ENCODE assay signal across 18 cellular contexts in genomic region chr5:50576686-50577256, GRCh38.
DNase-seq lines count a peak whose midpoint lies in the region; ATAC-seq lines count a peak whose summit lies in the region.
"Had no signal": no experiment of that assay in that cellular context is flagged by ENCODE, and none has a peak within 500 bp of the region (broad histone marks: within the 10 kb centered on the region; RNA-seq: fewer than 3 reads in every experiment).

No MANE protein-coding gene starts in this region.

- peak overlapping the region; percentile 86 for H3K27ac Mint-ChIP-seq in central memory CD8-positive, alpha-beta T cell (ENCODE audit: low read depth)
- H3K27ac Mint-ChIP-seq in stimulated activated memory B cell treated with anti-CD40 and anti-IgM and Interleukin-4, amounts not matched to agents 10 μg/mL and 1 μg/mL and 100 μg/mL, for 72 hours = no peak overlapping the region
- H3K27ac Mint-ChIP-seq in activated naive CD4-positive, alpha-beta T cell treated with anti-CD3 and anti-CD28 coated beads, Interleukin-2, amount 50 U/mL, for 72 hours = no peak overlapping the region
- H3K27ac Mint-ChIP-seq: activated CD8-positive, alpha-beta T cell treated with anti-CD3 and anti-CD28 coated beads, Interleukin-2, amount 10 ng/mL, durations not matched to agents 7 days and 5 days; activated T-helper 2 cell treated with anti-CD3 and anti-CD28 coated beads, Interferon-gamma antibody, Interleukin-2, Interleukin-4, amounts not matched to agents 10 μg/mL and 5 μg/mL and 100 μg/mL, durations not matched to agents 14 hours and 24 hours and 36 hours; WTC11 had no signal

- no peaks in the 10 kb centered on the region for H3K9me3 Mint-ChIP-seq in central memory CD8-positive, alpha-beta T cell
- H3K9me3 Mint-ChIP-seq in stimulated activated memory B cell treated with anti-CD40 and anti-IgM and Interleukin-4, amounts not matched to agents 10 μg/mL and 1 μg/mL and 100 μg/mL, for 72 hours = no peaks in the 10 kb centered on the region
- H3K9me3 Mint-ChIP-seq in activated naive CD4-positive, alpha-beta T cell treated with anti-CD3 and anti-CD28 coated beads, Interleukin-2, amount 50 U/mL, for 72 hours = peaks cover 0 to 12% of the 10 kb centered on the region in 2 donors

- H3K36me3 Mint-ChIP-seq in central memory CD8-positive, alpha-beta T cell (ENCODE audit: insufficient read depth) = no peaks in the 10 kb centered on the region
- H3K36me3 Mint-ChIP-seq in stimulated activated memory B cell treated with anti-CD40 and anti-IgM and Interleukin-4, amounts not matched to agents 10 μg/mL and 1 μg/mL and 100 μg/mL, for 72 hours = no peaks in the 10 kb centered on the region
- H3K36me3 Mint-ChIP-seq in activated naive CD4-positive, alpha-beta T cell treated with anti-CD3 and anti-CD28 coated beads, Interleukin-2, amount 50 U/mL, for 72 hours = no peaks in the 10 kb centered on the region
- H3K36me3 Mint-ChIP-seq: CD8-positive, alpha-beta T cell; WTC11 had no signal

- peaks cover 37% of the 10 kb centered on the region for H3K4me1 Mint-ChIP-seq in central memory CD8-positive, alpha-beta T cell
- H3K4me1 Mint-ChIP-seq in stimulated activated memory B cell treated with anti-CD40 and anti-IgM and Interleukin-4, amounts not matched to agents 10 μg/mL and 1 μg/mL and 100 μg/mL, for 72 hours = peaks cover 15% of the 10 kb centered on the region
- H3K4me1 Mint-ChIP-seq: WTC11 had no signal

- H3K27me3 Mint-ChIP-seq in central memory CD8-positive, alpha-beta T cell = no peaks in the 10 kb centered on the region
- no peaks in the 10 kb centered on the region for H3K27me3 Mint-ChIP-seq in stimulated activated memory B cell treated with anti-CD40 and anti-IgM and Interleukin-4, amounts not matched to agents 10 μg/mL and 1 μg/mL and 100 μg/mL, for 72 hours

- peak overlapping the region; percentile 53 for H3K4me3 Mint-ChIP-seq in central memory CD8-positive, alpha-beta T cell
- H3K4me3 Mint-ChIP-seq in stimulated activated memory B cell treated with anti-CD40 and anti-IgM and Interleukin-4, amounts not matched to agents 10 μg/mL and 1 μg/mL and 100 μg/mL, for 72 hours = no peak overlapping the region
- H3K4me3 Mint-ChIP-seq: activated CD8-positive, alpha-beta T cell treated with anti-CD3 and anti-CD28 coated beads, Interleukin-2, amount 10 ng/mL, durations not matched to agents 7 days and 5 days; CD8-positive, alpha-beta T cell; WTC11 had no signal

- peak; percentile 42 for DNase-seq in NOMO-1 treated with DMSO at 0.1 percent for 48 hours (lab: John Stamatoyannopoulos, UW; ENCODE audit: unreplicated experiment)
- no peak for DNase-seq in NOMO-1 treated with dmso at 0.1 percent for 144 hours (lab: John Stamatoyannopoulos, UW; ENCODE audit: unreplicated experiment)
- no peak for DNase-seq in central memory CD8-positive, alpha-beta T cell (ENCODE audit: low spot score in 2 of 2)
- DNase-seq in activated naive CD4-positive, alpha-beta T cell treated with anti-CD3 and anti-CD28 coated beads, Interleukin-2, amount 50 U/mL, for 72 hours (ENCODE audit: low spot score in 2 of 2) = no peak
- DNase-seq in RPMI8226 = no peak
- DNase-seq: activated CD8-positive, alpha-beta T cell treated with anti-CD3 and anti-CD28 coated beads, Interleukin-2, amount 10 ng/mL, durations not matched to agents 7 days and 5 days; amniotic stem cell; CD8-positive, alpha-beta T cell; NCI-H2107; posterior cingulate gyrus; upper lobe of right lung had no signal

- ATAC-seq in HG03565 (IDR thresholded peaks at IDR 0.05; ENCODE audit: unreplicated experiment) (peak; percentile 49), GM21515 (IDR thresholded peaks at IDR 0.05; ENCODE audit: unreplicated experiment) (no peak)
- ATAC-seq in central memory CD8-positive, alpha-beta T cell (replicated peaks; ENCODE audit: extremely low read depth, poor library complexity, severe bottlenecking) = no peak
- peak; percentile 78 for ATAC-seq in stimulated activated memory B cell treated with anti-CD40 and anti-IgM and Interleukin-4, amounts not matched to agents 10 μg/mL and 1 μg/mL and 100 μg/mL, for 72 hours
- ATAC-seq in activated naive CD4-positive, alpha-beta T cell treated with anti-CD3 and anti-CD28 coated beads, Interleukin-2, amount 50 U/mL, for 72 hours = no peak
- ATAC-seq: activated CD8-positive, alpha-beta T cell treated with anti-CD3 and anti-CD28 coated beads, Interleukin-2, amount 10 ng/mL, durations not matched to agents 7 days and 5 days; CD8-positive, alpha-beta T cell; HCT116; left lobe of liver; upper lobe of right lung; WTC11 had no signal

Comparison
In these comparisons a context has a peak if more than half of its experiments do, and no peak if none do; other contexts are left out.
1. ATAC-seq: peak in HG03565 (single experiment) and stimulated activated memory B cell treated with anti-CD40 and anti-IgM and Interleukin-4, amounts not matched to agents 10 μg/mL and 1 μg/mL and 100 μg/mL, for 72 hours (single experiment); none in central memory CD8-positive, alpha-beta T cell (single experiment), activated naive CD4-positive, alpha-beta T cell treated with anti-CD3 and anti-CD28 coated beads, Interleukin-2, amount 50 U/mL, for 72 hours (0 of 2) and GM21515 (single experiment).